ENCODE assay signal across 27 cellular contexts in genomic region chr6:88804701-88805100, GRCh38.
DNase-seq lines count a peak whose midpoint lies in the region; ATAC-seq, FAIRE-seq and TF ChIP-seq lines count a peak whose summit lies in the region.
"Had no signal": no experiment of that assay in that cellular context is flagged by ENCODE, and none has a peak within 500 bp of the region (broad histone marks: within the 10 kb centered on the region; RNA-seq: fewer than 3 reads in every experiment).

No MANE protein-coding gene starts in this region.

- intact Hi-C loops in CD14-positive monocyte (cut with micrococcal nuclease) = no loop called here

- in situ Hi-C loops in astrocyte of the spinal cord (cut with HindIII; ENCODE audit: low sequenced_read_pairs) = no loop called here

- H3K4me3 Mint-ChIP-seq in HFFc6 = peak overlapping the region; percentile 45; the same call in 1 of the 2 replicates
- H3K4me3 Mint-ChIP-seq in CD14-positive monocyte = no peak overlapping the region
- H3K4me3 Mint-ChIP-seq: GM23338 had no signal

- ATAC-seq in HG03354 (IDR thresholded peaks at IDR 0.05; ENCODE audit: poor library complexity, severe bottlenecking, unreplicated experiment) = no peak
- ATAC-seq: GM23338, psoas muscle had no signal

- H3K9me3 Mint-ChIP-seq in HFFc6 (peaks cover 21% of the 10 kb centered on the region), CD14-positive monocyte (peaks cover 10 to 19% (median 12%) of the 10 kb centered on the region in 7 donors)

- H3K4me1 Mint-ChIP-seq in HFFc6 (ENCODE audit: low read depth) (peaks cover 24% of the 10 kb centered on the region), CD14-positive monocyte (no peaks in the 10 kb centered on the region)
- H3K4me1 Mint-ChIP-seq: GM23338 had no signal

- no peak overlapping the region for H3K4me3 ChIP-seq in astrocyte of the spinal cord (ENCODE audit: low read depth, low read length)
- H3K4me3 ChIP-seq: BLaER1 treated with 17β-estradiol and CSF1 and Interleukin-3, amounts not matched to agents 10 nM and 100 nM; GM23338; psoas muscle; sigmoid colon; SJSA1; tibial artery had no signal

- peaks cover 39% of the 10 kb centered on the region for H3K36me3 Mint-ChIP-seq in HFFc6 (ENCODE audit: low read depth)
- H3K36me3 Mint-ChIP-seq in CD14-positive monocyte = peaks cover 42 to 63% of the 10 kb centered on the region in 2 donors

- TF ChIP-seq CTCF in D721Med (IDR thresholded peaks at IDR 0.05; ENCODE audit: insufficient read depth, missing control alignments) = no peak
- TF ChIP-seq CTCF in HFFc6 (IDR thresholded peaks at IDR 0.05) = no peak
- TF ChIP-seq CTCF in astrocyte of the spinal cord (IDR thresholded peaks at IDR 0.05; ENCODE audit: low read depth, low read length) = no peak
- TF ChIP-seq CTCF in CD14-positive monocyte (IDR thresholded peaks at IDR 0.05) = no peak

- DNase-seq in D721Med (ENCODE audit: insufficient read length, low spot score) = no peak
- peak; percentile 49 for DNase-seq in HFFc6
- peak; percentile 17 for DNase-seq in astrocyte of the spinal cord (ENCODE audit: low read depth, low spot score)
- peak; percentile 62 for DNase-seq in iris pigment epithelial cell (ENCODE audit: low read depth)
- DNase-seq in LoVo (ENCODE audit: low spot score) = no peak
- DNase-seq in CD14-positive monocyte (ENCODE audit: low spot score) = no peak
- DNase-seq: ACHN; activated naive CD4-positive, alpha-beta T cell treated with anti-CD3 and anti-CD28 coated beads, Interleukin-2, amount 50 U/mL, for 16 hours; COR-L47; DMS53; effector CD8-positive, alpha-beta T cell; GDM1; KG1; MM.1S; NCI-H1105 treated with DMSO at 0.1 percent for 48 hours; NCI-H187 treated with DMSO at 0.1 percent for 48 hours; NCI-H2171; NCI-H510A; psoas muscle; sigmoid colon; stimulated activated CD4-positive, alpha-beta T cell treated with anti-CD3 and anti-CD28 coated beads, Interleukin-4, amount 100 ng/mL, for 24 hours; tibial artery had no signal

- peak; percentile 6 for FAIRE-seq in D721Med (lab: Jason Lieb, UNC)
- FAIRE-seq: bronchial epithelial cell had no signal

- H3K27me3 Mint-ChIP-seq in HFFc6 (ENCODE audit: insufficient read depth) (peaks cover 3% of the 10 kb centered on the region; the same call in 1 of the 2 replicates), CD14-positive monocyte (ENCODE audit: low read depth in 3 of 3) (peaks cover 0 to 2% (median 0%) of the 10 kb centered on the region in 3 donors)

- peak overlapping the region; percentile 75 for H3K27ac Mint-ChIP-seq in HFFc6
- no peak overlapping the region for H3K27ac Mint-ChIP-seq in CD14-positive monocyte
- H3K27ac Mint-ChIP-seq: GM23338 had no signal

Comparison
In these comparisons a context has a peak if more than half of its experiments do, and no peak if none do; other contexts are left out.
1. DNase-seq: peak in HFFc6 (single experiment), astrocyte of the spinal cord (single experiment) and iris pigment epithelial cell (single experiment); none in D721Med (single experiment), LoVo (single experiment) and CD14-positive monocyte (single experiment).